In genomic region chr7:29649876-29650275, GRCh38 we compare ENCODE assay signal across 3 cellular contexts.
"Had no signal": no experiment of that assay in that cellular context is flagged by ENCODE, and none has a peak within 500 bp of the region (broad histone marks: within the 10 kb centered on the region; RNA-seq: fewer than 3 reads in every experiment).

No MANE protein-coding gene starts in this region.

- H3K4me3 ChIP-seq: GM12878 had no signal

- ATAC-seq: GM12878 had no signal

- DNase-seq: GDM1, GF-D8 had no signal
